ENCODE assay signal across 9 cellular contexts in genomic region chr14:24147761-24148428, GRCh38. TPM values are rescaled to one million over a fixed set of nuclear protein-coding genes. Genes with fewer than 3 reads are reported as not detected.
A peak's percentile ranks its signal among the peaks of the same experiment; 100 is the strongest.
DNase-seq lines count a peak whose midpoint lies in the region; ATAC-seq, FAIRE-seq and TF ChIP-seq lines count a peak whose summit lies in the region.
"Had no signal": no experiment of that assay in that cellular context is flagged by ENCODE, and none has a peak within 500 bp of the region (broad histone marks: within the 10 kb centered on the region; RNA-seq: fewer than 3 reads in every experiment).

No MANE protein-coding gene starts in this region.

- H3K27me3 ChIP-seq in heart left ventricle (no peaks in the 10 kb centered on the region), GM12878 (replicated peaks in 1 of 2; ENCODE audit: control insufficient read depth in 2 of 2, insufficient read depth in 2 of 2, low read length in 1 of 2) (no peaks in the 10 kb centered on the region), vagina (no peaks in the 10 kb centered on the region)

- RAD21 ChIA-PET in GM12878 (lab: Charles Lee; ENCODE audit: unreplicated experiment) = interaction anchor here (1.2 to 3.9 kb wide), 8 partner anchors 11 to 58 kb away, joined by 3 to 37 read pairs (median 16); partner anchors contain the start of genes DCAF11, IRF9, NRL and PCK2

- peaks cover 61% of the 10 kb centered on the region for H3K79me2 ChIP-seq in GM12878 (ENCODE audit: control insufficient read depth, insufficient read depth, low read length)

- CTCF ChIA-PET in GM12878 (lab: Yijun Ruan, JAX) = interaction anchor here (0.6 to 8.2 kb wide), 9 partner anchors 8 to 124 kb away, joined by 3 to 63 read pairs (median 5); partner anchors contain the start of genes DCAF11, IRF9, NRL and PCK2

- H3K4me1 ChIP-seq in heart left ventricle (peaks cover 6 to 45% (median 22%) of the 10 kb centered on the region in 12 donors), GM12878 (ENCODE audit: control insufficient read depth, insufficient read depth, low read length) (peaks cover 10% of the 10 kb centered on the region), vagina (peaks cover 32% of the 10 kb centered on the region)

- DNase-seq in heart left ventricle (no peak), left ventricle myocardium superior (no peak), GM12878 (ENCODE audit: low read depth, low spot score) (no peak), memory B cell (ENCODE audit: low spot score in 2 of 2) (no peak), vagina (ENCODE audit: extremely low spot score in 2 of 2) (no peak), hepatic stellate cell (ENCODE audit: low spot score) (no peak)
- DNase-seq in central memory CD4-positive, alpha-beta T cell = no peak

- H3K9me3 ChIP-seq in heart left ventricle (no peaks in the 10 kb centered on the region), GM12878 (replicated peaks; ENCODE audit: control insufficient read depth, insufficient read depth, low read length) (no peaks in the 10 kb centered on the region; the same call in 2 of the 3 replicates), vagina (no peaks in the 10 kb centered on the region)

- TF ChIP-seq CTCF in heart left ventricle (IDR thresholded peaks at IDR 0.05) = no peak
- no peak for TF ChIP-seq CTCF in GM12878 (IDR thresholded peaks at IDR 0.05 in 2 of 3, conservative IDR thresholded peaks at IDR 0.05 in 1 of 3; ENCODE audit: control insufficient read depth in 2 of 3, extremely low read depth in 1 of 3, insufficient read depth in 1 of 3, low read depth in 3 of 3, low read length in 3 of 3)
- TF ChIP-seq CTCF in vagina (IDR thresholded peaks at IDR 0.05) = no peak

- TF ChIP-seq RAD21 in GM12878 (IDR thresholded peaks at IDR 0.05; ENCODE audit: insufficient read depth, low read depth, low read length) = no peak

- peak overlapping the region; percentile 89 for H3K27ac Mint-ChIP-seq in memory B cell

- TSS peak; percentile 69 for BruUV-seq in GM12878 (replicated peaks; lab: Mats Ljungman, UMichigan)

- no peaks in the 10 kb centered on the region for H4K20me1 ChIP-seq in GM12878 (ENCODE audit: control insufficient read depth, insufficient read depth)

- TF ChIP-seq EP300 in GM12878 (IDR thresholded peaks at IDR 0.05; ENCODE audit: borderline replicate concordance in 1 of 2, control insufficient read depth in 1 of 2, low read depth in 2 of 2, low read length in 2 of 2) = no peak

- H3K27me3 Mint-ChIP-seq in memory B cell = no peaks in the 10 kb centered on the region

- H3K9ac ChIP-seq in GM12878 (ENCODE audit: control insufficient read depth, insufficient read depth, low read length) = peak overlapping the region; percentile 81

- H3K27ac ChIP-seq in heart left ventricle (peak overlapping the region; percentile 39 to 97 (median 94)), GM12878 (ENCODE audit: control insufficient read depth, insufficient read depth) (peak overlapping the region; percentile 90), vagina (peak overlapping the region; percentile 87)

- H3K36me3 ChIP-seq in heart left ventricle (peaks cover 0 to 66% (median 53%) of the 10 kb centered on the region in 9 donors), GM12878 (ENCODE audit: control insufficient read depth in 2 of 2, insufficient read depth in 2 of 2, low read length in 1 of 2) (peaks cover 18 to 37% of the 10 kb centered on the region in 2 experiments), vagina (peaks cover 0 to 41% of the 10 kb centered on the region in 2 donors)

- SMC1A ChIA-PET in GM12878 (lab: Charles Lee; ENCODE audit: uncharacterized antibody, unreplicated experiment) = interaction anchor here (1.1 to 4.8 kb wide), 7 partner anchors 8 to 94 kb away, joined by 4 to 54 read pairs (median 8); partner anchors contain the start of genes DCAF11, IPO4, IRF9 and NRL

- intact Hi-C loops in heart left ventricle (cut with DNase I) (loop anchor here in 2 of 10 donors (1.0 to 5.0 kb wide), 2 partner anchors 13 to 36 kb away; partner anchors contain the start of genes DCAF11 (in 1 of the 2), IRF9 (in 1 of the 2) and NRL (in 1 of the 2)), left ventricle myocardium superior (cut with micrococcal nuclease) (no loop called here), GM12878 (cut with micrococcal nuclease; ENCODE audit: unreplicated experiment) (loop anchor here (1.0 to 5.0 kb wide), 2 partner anchors 13 to 149 kb away; partner anchors contain the start of genes DHRS1, IRF9 and NOP9), vagina (cut with DNase I) (no loop called here)

- no peak for FAIRE-seq in GM12878 (lab: Jason Lieb, UNC)
- FAIRE-seq: colon had no signal

- H3K4me3 ChIP-seq in heart left ventricle (peak overlapping the region; percentile 57 to 94 (median 84)), GM12878 (peak overlapping the region; percentile 82), vagina (peak overlapping the region; percentile 88 to 94)

- peaks cover 22% of the 10 kb centered on the region for H3K36me3 Mint-ChIP-seq in memory B cell

- TF ChIP-seq POLR2A in heart left ventricle (IDR thresholded peaks at IDR 0.05) (no peak), GM12878 (IDR thresholded peaks at IDR 0.05; ENCODE audit: low read depth, low read length) (no peak; the same call in 1 of the 2 replicates), vagina (IDR thresholded peaks at IDR 0.05) (no peak)

- no peak overlapping the region for H2AFZ ChIP-seq in GM12878 (ENCODE audit: control insufficient read depth, low read depth, low read length)

- peaks cover 43% of the 10 kb centered on the region for H3K4me1 Mint-ChIP-seq in memory B cell

- H3K4me3 Mint-ChIP-seq in memory B cell = peak overlapping the region; percentile 99

- no peaks in the 10 kb centered on the region for H3K9me3 Mint-ChIP-seq in memory B cell

- H3K4me2 ChIP-seq in GM12878 (ENCODE audit: control insufficient read depth, insufficient read depth) = peak overlapping the region; percentile 48

- in situ Hi-C loops in GM12878 (cut with MboI) = no loop called here

- POLR2A ChIA-PET in GM12878 (lab: Charles Lee) = interaction anchor here (0.5 to 5.8 kb wide), 13 partner anchors 9 to 369 kb away, joined by 4 to 99 read pairs (median 17); partner anchors contain the start of genes CHMP4A, DCAF11, IPO4 and IRF9

- peak in 1 of 4 donors; percentile 0 for ATAC-seq in heart left ventricle
- no peak for ATAC-seq in left ventricle myocardium superior
- peak; percentile 0; the same call in 2 of the 3 replicates for ATAC-seq in GM12878
- no peak for ATAC-seq in memory B cell (ENCODE audit: low read depth)
- ATAC-seq in GM18868 (IDR thresholded peaks at IDR 0.05; ENCODE audit: unreplicated experiment) = no peak

- WGBS in heart left ventricle, 4 donors = 5 to 11% (median 6%) methylated on average over 19 to 29 of the region's 29 CpGs
- 3% methylated on average over 25 of the region's 29 CpGs for WGBS in GM12878 (ENCODE audit: insufficient coverage, insufficient replicate concordance, low lambda C conversion rate, missing lambda C conversion rate)

RNA-seq across cellular contexts. Expression of gene RNF31, which starts 0.6 kb away (rescaled TPM):
- total RNA-seq in heart left ventricle = 10 to 100 TPM; 31.6 to 54.2 (median 36.6) TPM
- polyA plus RNA-seq in heart left ventricle = 10 to 100 TPM; 36.4 to 38.3 TPM
- 42.8 TPM for total RNA-seq in left ventricle myocardium superior
- 123 and 142 TPM in 2 replicates for total RNA-seq in GM12878 (2013; cell fraction: nucleolus; rRNA removed)
- 69.5 and 73.5 TPM in 2 replicates for total RNA-seq in GM12878 (2014; rRNA removed)
- 27.2 and 29.6 TPM in 2 replicates for total RNA-seq in GM12878 (2014; rRNA removed; fragmentation: Illumina TruSeq; extraction: Trizol)
- total RNA-seq in GM12878 (2021) = 87.0 and 92.7 TPM in 2 replicates
- 31.8 TPM for polyA plus RNA-seq in GM12878 (2011; ENCODE audit: low read depth)
- 12.3 and 20.8 TPM in 2 replicates for polyA plus RNA-seq in GM12878 (2011; rRNA removed)
- polyA plus RNA-seq in GM12878 (2011; cell fraction: cytosol; rRNA removed) = 23.5 and 29.2 TPM in 2 replicates
- 104 and 183 TPM in 2 replicates for polyA plus RNA-seq in GM12878 (2011; cell fraction: nucleus; rRNA removed)
- 52.3 and 84.3 TPM in 2 replicates for polyA plus RNA-seq in GM12878 (2012)
- polyA plus RNA-seq in GM12878 (2014; fragmentation: Illumina TruSeq; extraction: Trizol) = 29.8 and 47.1 TPM in 2 replicates
- 10 to 100 TPM in 1 of 2 experiments, 1 to 10 TPM in 1; 8.5 to 19.0 TPM for polyA plus RNA-seq in GM12878 (2014; fragmentation: Nextera tagmentation; extraction: Ambion mirVana)
- 61.8 and 66.7 TPM in 2 replicates for polyA plus RNA-seq in GM12878 (2014; rRNA removed)
- 10 to 100 TPM; 56.9 to 72.7 TPM for polyA plus RNA-seq in GM12878 (2016; fragmentation: Nextera tagmentation; extraction: Ambion mirVana)
- polyA minus RNA-seq in GM12878 (2011; rRNA and poly(A)+ RNA removed) = 52.4 and 72.1 TPM in 2 replicates
- polyA minus RNA-seq in GM12878 (2011; cell fraction: cytosol; rRNA and poly(A)+ RNA removed) = 15.9 and 20.8 TPM in 2 replicates
- polyA minus RNA-seq in GM12878 (2011; cell fraction: nucleus; rRNA and poly(A)+ RNA removed) = 63.3 and 133 TPM in 2 replicates
- total RNA-seq in vagina = 87.9 TPM

RNA-seq across cellular contexts. Expression of gene PSME2, which starts 1.5 kb away (rescaled TPM):
- total RNA-seq in heart left ventricle = 100 to 1,000 TPM in 3 of 9 donors, 10 to 100 TPM in 6; 51.4 to 360 (median 80.8) TPM
- 100 to 1,000 TPM in 1 of 2 donors, 10 to 100 TPM in 1; 90.4 to 222 TPM for polyA plus RNA-seq in heart left ventricle
- 92.6 TPM for total RNA-seq in left ventricle myocardium superior
- 107 and 115 TPM in 2 replicates for total RNA-seq in GM12878 (2013; cell fraction: nucleolus; rRNA removed)
- total RNA-seq in GM12878 (2014; rRNA removed) = 861 and 965 TPM in 2 replicates
- 713 and 731 TPM in 2 replicates for total RNA-seq in GM12878 (2014; rRNA removed; fragmentation: Illumina TruSeq; extraction: Trizol)
- total RNA-seq in GM12878 (2021) = 554 and 559 TPM in 2 replicates
- polyA plus RNA-seq in GM12878 (2011; ENCODE audit: low read depth) = 477 TPM
- 409 and 510 TPM in 2 replicates for polyA plus RNA-seq in GM12878 (2011; rRNA removed)
- polyA plus RNA-seq in GM12878 (2011; cell fraction: cytosol; rRNA removed) = 329 and 453 TPM in 2 replicates
- polyA plus RNA-seq in GM12878 (2011; cell fraction: nucleus; rRNA removed) = 907 and 945 TPM in 2 replicates
- polyA plus RNA-seq in GM12878 (2012) = 335 and 418 TPM in 2 replicates
- polyA plus RNA-seq in GM12878 (2014; fragmentation: Illumina TruSeq; extraction: Trizol) = 828 and 873 TPM in 2 replicates
- 1,000 to 10,000 TPM; 3,045 to 3,542 TPM for polyA plus RNA-seq in GM12878 (2014; fragmentation: Nextera tagmentation; extraction: Ambion mirVana)
- polyA plus RNA-seq in GM12878 (2014; rRNA removed) = 862 and 900 TPM in 2 replicates
- polyA plus RNA-seq in GM12878 (2016; fragmentation: Nextera tagmentation; extraction: Ambion mirVana) = 1,000 to 10,000 TPM; 1,453 to 1,543 TPM
- 154 and 207 TPM in 2 replicates for polyA minus RNA-seq in GM12878 (2011; rRNA and poly(A)+ RNA removed)
- polyA minus RNA-seq in GM12878 (2011; cell fraction: cytosol; rRNA and poly(A)+ RNA removed) = 61.7 and 82.5 TPM in 2 replicates
- 139 and 176 TPM in 2 replicates for polyA minus RNA-seq in GM12878 (2011; cell fraction: nucleus; rRNA and poly(A)+ RNA removed)
- total RNA-seq in vagina = 131 TPM

RNA-seq across cellular contexts. Expression of gene EMC9, which starts 6.5 kb away (rescaled TPM):
- total RNA-seq in heart left ventricle (10 to 100 TPM in 8 of 9 donors, 1 to 10 TPM in 1; 9.6 to 18.7 (median 13.8) TPM), left ventricle myocardium superior (16.4 TPM), GM12878 (2014; rRNA removed) (39.5 and 42.6 TPM in 2 replicates), GM12878 (2014; rRNA removed; fragmentation: Illumina TruSeq; extraction: Trizol) (15.8 and 20.2 TPM in 2 replicates), GM12878 (2021) (40.9 and 45.7 TPM in 2 replicates), vagina (23.8 TPM)
- polyA plus RNA-seq in heart left ventricle (10 to 100 TPM; 20.1 to 30.6 TPM), GM12878 (2011; rRNA removed) (11.6 and 18.1 TPM in 2 replicates), GM12878 (2014; fragmentation: Illumina TruSeq; extraction: Trizol) (10.6 and 15.3 TPM in 2 replicates), GM12878 (2014; fragmentation: Nextera tagmentation; extraction: Ambion mirVana) (10 to 100 TPM; 15.5 to 17.8 TPM), GM12878 (2014; rRNA removed) (44.7 and 46.2 TPM in 2 replicates), GM12878 (2016; fragmentation: Nextera tagmentation; extraction: Ambion mirVana) (10 to 100 TPM; 51.0 to 60.5 TPM)
- 25.2 and 28.8 TPM in 2 replicates for total RNA-seq in GM12878 (2013; cell fraction: nucleolus; rRNA removed)
- polyA plus RNA-seq in GM12878 (2011; ENCODE audit: low read depth) = 14.2 TPM
- 26.8 and 41.6 TPM in 2 replicates for polyA plus RNA-seq in GM12878 (2011; cell fraction: cytosol; rRNA removed)
- 89.7 and 93.0 TPM in 2 replicates for polyA plus RNA-seq in GM12878 (2011; cell fraction: nucleus; rRNA removed)
- polyA plus RNA-seq in GM12878 (2012) = 32.5 and 36.2 TPM in 2 replicates
- 18.3 and 23.2 TPM in 2 replicates for polyA minus RNA-seq in GM12878 (2011; rRNA and poly(A)+ RNA removed)
- polyA minus RNA-seq in GM12878 (2011; cell fraction: cytosol; rRNA and poly(A)+ RNA removed) = 6.7 and 11.8 TPM in 2 replicates
- 22.5 and 30.4 TPM in 2 replicates for polyA minus RNA-seq in GM12878 (2011; cell fraction: nucleus; rRNA and poly(A)+ RNA removed)

RNA-seq across cellular contexts. Expression of gene PSME1, which starts 11.9 kb away (rescaled TPM):
- total RNA-seq in heart left ventricle (100 to 1,000 TPM in 6 of 9 donors, 10 to 100 TPM in 3; 87.3 to 331 (median 110) TPM), left ventricle myocardium superior (137 TPM), GM12878 (2014; rRNA removed) (324 and 373 TPM in 2 replicates), GM12878 (2014; rRNA removed; fragmentation: Illumina TruSeq; extraction: Trizol) (367 and 377 TPM in 2 replicates), GM12878 (2021) (396 and 402 TPM in 2 replicates), vagina (118 TPM)
- polyA plus RNA-seq in heart left ventricle (100 to 1,000 TPM; 125 to 164 TPM), GM12878 (2011; rRNA removed) (138 and 250 TPM in 2 replicates), GM12878 (2014; fragmentation: Illumina TruSeq; extraction: Trizol) (354 and 428 TPM in 2 replicates), GM12878 (2014; fragmentation: Nextera tagmentation; extraction: Ambion mirVana) (1,000 to 10,000 TPM; 1,299 to 1,378 TPM), GM12878 (2014; rRNA removed) (248 and 257 TPM in 2 replicates), GM12878 (2016; fragmentation: Nextera tagmentation; extraction: Ambion mirVana) (100 to 1,000 TPM; 769 to 810 TPM)
- total RNA-seq in GM12878 (2013; cell fraction: nucleolus; rRNA removed) = 40.4 and 42.8 TPM in 2 replicates
- polyA plus RNA-seq in GM12878 (2011; ENCODE audit: low read depth) = 326 TPM
- polyA plus RNA-seq in GM12878 (2011; cell fraction: cytosol; rRNA removed) = 172 and 216 TPM in 2 replicates
- polyA plus RNA-seq in GM12878 (2011; cell fraction: nucleus; rRNA removed) = 219 and 223 TPM in 2 replicates
- 245 and 328 TPM in 2 replicates for polyA plus RNA-seq in GM12878 (2012)
- polyA minus RNA-seq in GM12878 (2011; rRNA and poly(A)+ RNA removed) = 55.2 and 65.8 TPM in 2 replicates
- 41.1 and 46.6 TPM in 2 replicates for polyA minus RNA-seq in GM12878 (2011; cell fraction: cytosol; rRNA and poly(A)+ RNA removed)
- 32.4 and 34.8 TPM in 2 replicates for polyA minus RNA-seq in GM12878 (2011; cell fraction: nucleus; rRNA and poly(A)+ RNA removed)

RNA-seq across cellular contexts. Expression of gene IRF9, which starts 13.2 kb away (rescaled TPM):
- total RNA-seq in heart left ventricle (100 to 1,000 TPM in 1 of 9 donors, 10 to 100 TPM in 8; 23.4 to 169 (median 29.8) TPM), left ventricle myocardium superior (27.6 TPM), GM12878 (2014; rRNA removed) (141 and 151 TPM in 2 replicates), GM12878 (2014; rRNA removed; fragmentation: Illumina TruSeq; extraction: Trizol) (121 and 124 TPM in 2 replicates), GM12878 (2021) (146 and 161 TPM in 2 replicates), vagina (55.0 TPM)
- polyA plus RNA-seq in heart left ventricle (10 to 100 TPM; 26.6 to 30.4 TPM), GM12878 (2011; rRNA removed) (210 and 234 TPM in 2 replicates), GM12878 (2014; fragmentation: Illumina TruSeq; extraction: Trizol) (140 and 192 TPM in 2 replicates), GM12878 (2014; fragmentation: Nextera tagmentation; extraction: Ambion mirVana) (10 to 100 TPM; 47.6 to 58.7 TPM), GM12878 (2014; rRNA removed) (184 and 187 TPM in 2 replicates), GM12878 (2016; fragmentation: Nextera tagmentation; extraction: Ambion mirVana) (100 to 1,000 TPM; 172 to 180 TPM)
- total RNA-seq in GM12878 (2013; cell fraction: nucleolus; rRNA removed) = 255 and 261 TPM in 2 replicates
- polyA plus RNA-seq in GM12878 (2011; ENCODE audit: low read depth) = 154 TPM
- polyA plus RNA-seq in GM12878 (2011; cell fraction: cytosol; rRNA removed) = 205 and 219 TPM in 2 replicates
- polyA plus RNA-seq in GM12878 (2011; cell fraction: nucleus; rRNA removed) = 650 and 948 TPM in 2 replicates
- polyA plus RNA-seq in GM12878 (2012) = 168 and 212 TPM in 2 replicates
- 228 and 269 TPM in 2 replicates for polyA minus RNA-seq in GM12878 (2011; rRNA and poly(A)+ RNA removed)
- 74.4 and 101 TPM in 2 replicates for polyA minus RNA-seq in GM12878 (2011; cell fraction: cytosol; rRNA and poly(A)+ RNA removed)
- polyA minus RNA-seq in GM12878 (2011; cell fraction: nucleus; rRNA and poly(A)+ RNA removed) = 134 and 217 TPM in 2 replicates
